Comparison of ENCODE assay signal across 8 cellular contexts in the genomic region with DNA sequence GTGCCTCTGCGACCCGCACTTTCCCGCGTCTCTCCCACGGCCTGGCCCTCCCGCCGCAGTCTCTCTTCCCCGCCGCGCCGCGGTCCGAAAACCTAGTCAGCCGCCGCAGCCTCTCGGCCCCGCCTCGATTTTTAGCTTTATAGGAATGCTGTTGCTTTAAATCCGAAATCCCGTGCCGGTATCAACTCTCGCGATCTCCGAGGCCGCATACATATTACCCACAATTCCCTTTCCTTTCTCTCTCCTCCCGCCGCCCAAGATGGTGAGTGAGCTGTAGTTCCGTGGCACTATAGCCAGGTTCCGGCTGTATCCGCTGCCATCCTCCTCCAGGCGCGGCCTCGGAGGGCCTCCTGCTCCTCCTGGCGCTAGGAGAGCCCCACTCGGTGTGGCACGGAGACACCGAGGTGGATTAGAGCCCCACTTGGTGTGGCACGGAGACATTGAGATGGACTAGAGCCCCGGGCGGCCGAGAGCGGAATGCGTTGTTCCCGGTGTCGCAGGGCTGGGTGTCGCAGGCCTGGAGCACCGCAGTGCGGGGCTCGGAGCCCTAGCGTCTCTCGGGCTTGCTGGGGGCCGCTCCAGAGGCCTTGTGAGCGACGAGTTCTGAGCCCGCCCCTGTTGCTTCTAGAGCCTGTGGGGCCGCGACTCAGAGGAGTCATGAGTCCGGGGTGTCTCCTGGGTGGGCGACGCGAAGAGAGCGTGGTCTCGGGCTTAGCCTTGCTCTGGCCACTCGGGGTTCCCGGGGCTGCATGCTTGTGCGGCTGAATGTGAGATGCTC. TPM values are rescaled to one million over a fixed set of nuclear protein-coding genes. Genes with fewer than 3 reads are reported as not detected.
DNase-seq lines count a peak whose midpoint lies in the region; ATAC-seq and TF ChIP-seq lines count a peak whose summit lies in the region.

MED22 (minus strand) TSS at position 147 of the 778 bp plus-strand sequence. CDS start 1,469 bp downstream, outside the sequence.
RPL7A (plus strand) TSS at position 234 of the 778 bp plus-strand sequence; CDS start at position 260, 26 bp downstream.

- H3K4me3 ChIP-seq in GM06990 (replicated peaks; ENCODE audit: low read depth, low read length) (peak within 1 kb of the TSS; percentile 99), parathyroid adenoma (ENCODE audit: low read depth, low read length) (peak within 1 kb of the TSS; percentile 77), tibial artery (peak within 1 kb of the TSS; percentile 80 to 82)

- TF ChIP-seq CTCF in GM06990 (IDR thresholded peaks at IDR 0.05; ENCODE audit: insufficient read depth, low read length, poor library complexity, severe bottlenecking) (no peak), parathyroid adenoma (IDR thresholded peaks at IDR 0.05) (no peak), tibial artery (IDR thresholded peaks at IDR 0.05) (no peak)

- H3K36me3 ChIP-seq in GM06990 (ENCODE audit: control insufficient read depth, insufficient read depth, low read length), result peaks cover 44% of the 10 kb centered on the region
- H3K36me3 ChIP-seq in parathyroid adenoma (ENCODE audit: control insufficient read depth, insufficient read depth, low read length), result no peaks in the 10 kb centered on the region
- H3K36me3 ChIP-seq in tibial artery, result peaks cover 58 to 69% (median 64%) of the 10 kb centered on the region in 3 donors

- peak within 1 kb of the TSS; percentile 93 for H2AFZ ChIP-seq in parathyroid adenoma

- H3K9me3 ChIP-seq in parathyroid adenoma (ENCODE audit: control insufficient read depth, low read length) (no peaks in the 10 kb centered on the region), tibial artery (no peaks in the 10 kb centered on the region)

- H3K4me1 ChIP-seq in parathyroid adenoma (peaks cover 3% of the 10 kb centered on the region), tibial artery (peaks cover 0 to 36% (median 25%) of the 10 kb centered on the region in 4 donors)

- peak within 1 kb of the TSS; percentile 91 for H3K4me2 ChIP-seq in parathyroid adenoma (ENCODE audit: low read length)

- H3K79me2 ChIP-seq in parathyroid adenoma, result no peaks in the 10 kb centered on the region

- DNase-seq in GM06990 (ENCODE audit: extremely low read depth, insufficient read length) (peak; percentile 86), NCI-H1417 treated with DMSO at 0.1 percent for 48 hours (lab: John Stamatoyannopoulos, UW) (peak; percentile 89), SW 1271 (lab: John Stamatoyannopoulos, UW) (peak; percentile 83 to 96), Right ventricle myocardium superior (peak; percentile 97), tibial artery (peak; percentile 96 to 97)
- peak; percentile 83 for DNase-seq in activated naive CD8-positive, alpha-beta T cell treated with anti-CD3 and anti-CD28 coated beads, Interleukin-2, amount 50 U/mL, for 16 hours (ENCODE audit: low read depth, low spot score)

- peak within 1 kb of the TSS; percentile 84 for H3K9ac ChIP-seq in parathyroid adenoma

- peak within 1 kb of the TSS; percentile 88 for H3K27ac ChIP-seq in parathyroid adenoma
- H3K27ac ChIP-seq in tibial artery, result peak within 1 kb of the TSS; percentile 85

- no peaks in the 10 kb centered on the region for H3K27me3 ChIP-seq in GM06990 (replicated peaks; ENCODE audit: control insufficient read depth, insufficient read depth, low read length)
- no peaks in the 10 kb centered on the region for H3K27me3 ChIP-seq in parathyroid adenoma (ENCODE audit: control insufficient read depth, insufficient read depth, low read length)
- no peaks in the 10 kb centered on the region for H3K27me3 ChIP-seq in tibial artery

- ATAC-seq in HG02623 (IDR thresholded peaks at IDR 0.05; ENCODE audit: unreplicated experiment) (peak; percentile 76), Right ventricle myocardium superior (ENCODE audit: poor library complexity) (peak; percentile 94)

- intact Hi-C loops in Right ventricle myocardium superior (cut with DNase I), result no loop called here
- intact Hi-C loops in tibial artery (cut with DNase I; ENCODE audit: low total_unique reads), result no loop called here

RNA-seq across cellular contexts. Expression of gene MED22, which starts in this region (rescaled TPM):
- total RNA-seq in Right ventricle myocardium superior, result 19.2 TPM

RNA-seq across cellular contexts. Expression of gene RPL7A, which starts in this region (rescaled TPM):
- total RNA-seq in Right ventricle myocardium superior, result 834 TPM

Comparison
In these comparisons a context has a peak if more than half of its experiments do, and no peak if none do; other contexts are left out.
1. Peak in every context shown above with its lines: DNase-seq, ATAC-seq, H3K4me3 ChIP-seq and H3K27ac ChIP-seq.